ENCODE assay signal across 1 cellular context in genomic region chr5:134226441-134227192, GRCh38.
TF ChIP-seq lines count a peak whose summit lies in the region.

No MANE protein-coding gene starts in this region.

TF ChIP-seq in HepG2, 621 proteins besides CTCF, POLR2A, EP300 and RAD21 (continues in another document):
- TF ChIP-seq BORCS8-MEF2B (CRISPR knock-in tag; IDR thresholded peaks at IDR 0.05) = 0 out of 2 replicates have a peak, but pooled peaks have one; percentile 10
- TF ChIP-seq ZNF503 (CRISPR knock-in tag; IDR thresholded peaks at IDR 0.05) = no peak
- no peak; the same call in 1 of the 2 replicates for TF ChIP-seq ZNF136 (CRISPR knock-in tag; IDR thresholded peaks at IDR 0.05; ENCODE audit: low read depth)
- no peak for TF ChIP-seq ZBTB38 (CRISPR knock-in tag; IDR thresholded peaks at IDR 0.05)
- TF ChIP-seq MAFG (CRISPR knock-in tag; IDR thresholded peaks at IDR 0.05) = no peak
- no peak for TF ChIP-seq ZFAT (CRISPR knock-in tag; conservative IDR thresholded peaks at IDR 0.05)
- TF ChIP-seq NR3C1 (CRISPR knock-in tag; IDR thresholded peaks at IDR 0.05) = no peak
- no peak for TF ChIP-seq SP140L (CRISPR knock-in tag; IDR thresholded peaks at IDR 0.05; ENCODE audit: borderline replicate concordance)
- peak; percentile 87; the same call in 1 of the 2 replicates for TF ChIP-seq ZNF784 (CRISPR knock-in tag; IDR thresholded peaks at IDR 0.05; ENCODE audit: borderline replicate concordance)
- TF ChIP-seq ZNF567 (CRISPR knock-in tag; IDR thresholded peaks at IDR 0.05; ENCODE audit: borderline replicate concordance) = no peak
- TF ChIP-seq ARHGAP35 (CRISPR knock-in tag; IDR thresholded peaks at IDR 0.05; ENCODE audit: borderline replicate concordance) = 0 out of 2 replicates have a peak, but pooled peaks have one; percentile 41
- no peak for TF ChIP-seq ZNF138 (CRISPR knock-in tag; IDR thresholded peaks at IDR 0.05; ENCODE audit: low read depth)
- TF ChIP-seq RNF219 (CRISPR knock-in tag; IDR thresholded peaks at IDR 0.05) = no peak
- TF ChIP-seq ZSCAN5A (CRISPR knock-in tag; IDR thresholded peaks at IDR 0.05; ENCODE audit: borderline replicate concordance) = no peak
- TF ChIP-seq ATM (IDR thresholded peaks at IDR 0.05; ENCODE audit: borderline replicate concordance) = no peak
- no peak for TF ChIP-seq ZNF724P (CRISPR knock-in tag; IDR thresholded peaks at IDR 0.05; ENCODE audit: borderline replicate concordance)
- TF ChIP-seq ZNF512 (CRISPR knock-in tag; IDR thresholded peaks at IDR 0.05) = no peak
- TF ChIP-seq ZBTB33 (CRISPR knock-in tag; IDR thresholded peaks at IDR 0.05) = no peak
- TF ChIP-seq ESRRA (CRISPR knock-in tag; IDR thresholded peaks at IDR 0.05; ENCODE audit: low read depth) = no peak
- TF ChIP-seq HOXA3 (CRISPR knock-in tag; IDR thresholded peaks at IDR 0.05) = no peak
- peak; percentile 30; the same call in 1 of the 2 replicates for TF ChIP-seq YEATS2 (CRISPR knock-in tag; IDR thresholded peaks at IDR 0.05; ENCODE audit: borderline replicate concordance)
- no peak for TF ChIP-seq ZNF362 (CRISPR knock-in tag; IDR thresholded peaks at IDR 0.05; ENCODE audit: borderline replicate concordance)
- 0 out of 2 replicates have a peak, but pooled peaks have one; percentile 23 for TF ChIP-seq MEF2D (CRISPR knock-in tag; IDR thresholded peaks at IDR 0.05)
- TF ChIP-seq NFYC (CRISPR knock-in tag; IDR thresholded peaks at IDR 0.05) = no peak
- 0 out of 2 replicates have a peak, but pooled peaks have one; percentile 5 for TF ChIP-seq ZBTB8A (CRISPR knock-in tag; IDR thresholded peaks at IDR 0.05; ENCODE audit: borderline replicate concordance, low read depth)
- no peak for TF ChIP-seq TEAD3 (CRISPR knock-in tag; optimal IDR thresholded peaks at IDR 0.05; ENCODE audit: borderline replicate concordance)
- TF ChIP-seq ATF6 (CRISPR knock-in tag; conservative IDR thresholded peaks at IDR 0.05) = no peak
- 0 out of 2 replicates have a peak, but pooled peaks have one; percentile 19 for TF ChIP-seq ARID2 (CRISPR knock-in tag; IDR thresholded peaks at IDR 0.05; ENCODE audit: borderline replicate concordance)
- no peak for TF ChIP-seq HES4 (CRISPR knock-in tag; IDR thresholded peaks at IDR 0.05; ENCODE audit: borderline replicate concordance)
- 0 out of 2 replicates have a peak, but pooled peaks have one; percentile 1 for TF ChIP-seq SMYD3 (CRISPR knock-in tag; IDR thresholded peaks at IDR 0.05)
- TF ChIP-seq TBX2 (CRISPR knock-in tag; IDR thresholded peaks at IDR 0.05; ENCODE audit: borderline replicate concordance) = peak; percentile 20; the same call in 1 of the 2 replicates
- no peak for TF ChIP-seq U2AF1 (optimal IDR thresholded peaks at IDR 0.05; ENCODE audit: low read depth, low read length)
- no peak for TF ChIP-seq TAF15 (IDR thresholded peaks at IDR 0.05; ENCODE audit: low read depth, low read length, poor library complexity, severe bottlenecking)
- TF ChIP-seq ZNF816 (CRISPR knock-in tag; IDR thresholded peaks at IDR 0.05; ENCODE audit: borderline replicate concordance) = no peak
- no peak for TF ChIP-seq NBN (conservative IDR thresholded peaks at IDR 0.05)
- TF ChIP-seq ZNF530 (CRISPR knock-in tag; IDR thresholded peaks at IDR 0.05; ENCODE audit: low read depth) = no peak
- no peak for TF ChIP-seq MTA3 (CRISPR knock-in tag; IDR thresholded peaks at IDR 0.05)
- 0 out of 2 replicates have a peak, but pooled peaks have one; percentile 12 for TF ChIP-seq KDM2A (CRISPR knock-in tag; IDR thresholded peaks at IDR 0.05; ENCODE audit: borderline replicate concordance, low read depth)
- TF ChIP-seq KMT2B (CRISPR knock-in tag; IDR thresholded peaks at IDR 0.05) = no peak
- TF ChIP-seq EZH2 (conservative IDR thresholded peaks at IDR 0.05; ENCODE audit: low read depth, low read length) = no peak
- TF ChIP-seq HNRNPH1 (optimal IDR thresholded peaks at IDR 0.05; ENCODE audit: low read depth, low read length) = no peak
- no peak for TF ChIP-seq NCOR1 (IDR thresholded peaks at IDR 0.05; ENCODE audit: borderline replicate concordance, low read length)
- TF ChIP-seq ZNF614 (CRISPR knock-in tag; IDR thresholded peaks at IDR 0.05; ENCODE audit: borderline replicate concordance) = no peak
- no peak for TF ChIP-seq TSC22D2 (CRISPR knock-in tag; IDR thresholded peaks at IDR 0.05; ENCODE audit: borderline replicate concordance)
- TF ChIP-seq NFYB (CRISPR knock-in tag; IDR thresholded peaks at IDR 0.05) = no peak
- no peak for TF ChIP-seq ZFP1 (CRISPR knock-in tag; IDR thresholded peaks at IDR 0.05)
- TF ChIP-seq SKIL (CRISPR knock-in tag; IDR thresholded peaks at IDR 0.05; ENCODE audit: borderline replicate concordance) = no peak
- TF ChIP-seq ZNF251 (CRISPR knock-in tag; IDR thresholded peaks at IDR 0.05) = no peak
- no peak for TF ChIP-seq NKX3-1 (CRISPR knock-in tag; IDR thresholded peaks at IDR 0.05)
- no peak for TF ChIP-seq ZNF589 (CRISPR knock-in tag; conservative IDR thresholded peaks at IDR 0.05)
- TF ChIP-seq ZKSCAN5 (CRISPR knock-in tag; IDR thresholded peaks at IDR 0.05) = peak; percentile 19; the same call in 1 of the 2 replicates
- no peak for TF ChIP-seq DNMT1 (CRISPR knock-in tag; IDR thresholded peaks at IDR 0.05)
- no peak for TF ChIP-seq HNRNPLL (IDR thresholded peaks at IDR 0.05; ENCODE audit: low read depth, low read length, poor library complexity, severe bottlenecking)
- TF ChIP-seq PHF21A (CRISPR knock-in tag; IDR thresholded peaks at IDR 0.05) = 0 out of 2 replicates have a peak, but pooled peaks have one; percentile 9
